In the genomic region with DNA sequence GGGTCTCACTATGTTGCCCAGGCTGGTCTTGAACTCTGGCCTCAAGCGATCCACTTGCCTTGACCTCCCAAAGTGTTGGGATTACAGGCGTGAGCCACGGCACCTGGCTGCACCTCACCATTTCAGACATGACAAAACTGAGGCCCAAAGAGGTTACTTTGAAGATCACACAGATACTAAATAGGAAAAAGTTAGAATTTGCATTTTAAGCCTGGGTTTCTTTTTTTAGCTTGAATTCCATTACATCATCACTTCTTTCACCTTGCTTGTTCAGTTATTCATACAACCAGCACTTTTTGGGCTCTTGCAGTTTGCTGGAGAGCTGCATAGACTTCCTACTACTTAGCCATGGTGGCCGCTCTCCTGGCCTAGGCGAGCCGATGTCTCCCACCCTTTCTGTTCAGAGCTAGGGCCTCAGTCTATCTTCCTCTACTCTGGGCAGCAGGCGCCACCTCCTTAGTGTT, we compare ENCODE assay signal across 8 cellular contexts. TPM values are rescaled to one million over a fixed set of nuclear protein-coding genes. Genes with fewer than 3 reads are reported as not detected.
A peak's percentile ranks its signal among the peaks of the same experiment; 100 is the strongest.
DNase-seq lines count a peak whose midpoint lies in the region; ATAC-seq, FAIRE-seq and TF ChIP-seq lines count a peak whose summit lies in the region.

No MANE protein-coding gene starts in this region.

- no peak for FAIRE-seq in kidney (lab: Jason Lieb, UNC)

- ATAC-seq in GM18517 (IDR thresholded peaks at IDR 0.05; ENCODE audit: unreplicated experiment), result peak; percentile 28
- peak; percentile 33 for ATAC-seq in HG03039 (IDR thresholded peaks at IDR 0.05; ENCODE audit: unreplicated experiment)
- peak; percentile 54 for ATAC-seq in activated CD8-positive, alpha-beta memory T cell treated with anti-CD3 and anti-CD28 coated beads, Interleukin-2, amount 10 ng/mL, durations not matched to agents 7 days and 5 days

- H3K27ac Mint-ChIP-seq in activated CD8-positive, alpha-beta memory T cell treated with anti-CD3 and anti-CD28 coated beads, Interleukin-2, amount 10 ng/mL, durations not matched to agents 7 days and 5 days, result peak overlapping the region; percentile 99

- no peaks in the 10 kb centered on the region for H3K27me3 Mint-ChIP-seq in activated CD8-positive, alpha-beta memory T cell treated with anti-CD3 and anti-CD28 coated beads, Interleukin-2, amount 10 ng/mL, durations not matched to agents 7 days and 5 days

- no peaks in the 10 kb centered on the region for H3K36me3 ChIP-seq in kidney (ENCODE audit: control insufficient read depth in 1 of 2, insufficient read depth in 2 of 2, low read length in 2 of 2)

- no peak overlapping the region for H3K4me3 ChIP-seq in kidney (ENCODE audit: low read length in 2 of 2)

- no peak for TF ChIP-seq CTCF in kidney (IDR thresholded peaks at IDR 0.05; ENCODE audit: borderline replicate concordance, extremely low read depth, insufficient read depth)

- intact Hi-C loops in kidney (cut with DNase I), result no loop called here

- H3K9me3 ChIP-seq in kidney (ENCODE audit: control insufficient read depth in 1 of 2, low read length in 2 of 2), result peaks cover under 1 to 2% of the 10 kb centered on the region in 2 donors

- CTCF ChIA-PET in activated CD8-positive, alpha-beta memory T cell treated with anti-CD3 and anti-CD28 coated beads, Interleukin-2, amount 10 ng/mL, durations not matched to agents 7 days and 5 days (lab: Charles Lee), result interaction anchor here (0.7 to 7.7 kb wide), 32 partner anchors 9 to 359 kb away, joined by 3 to 317 read pairs (median 6); a partner anchor contains a TSS

- H3K27ac ChIP-seq in kidney (ENCODE audit: low read depth in 2 of 2, low read length in 2 of 2), result no peak overlapping the region

- DNase-seq in activated CD8-positive, alpha-beta memory T cell treated with anti-CD3 and anti-CD28 coated beads, Interleukin-2, amount 10 ng/mL, durations not matched to agents 7 days and 5 days, result peak; percentile 60
- DNase-seq in stimulated activated CD4-positive, alpha-beta T cell treated with anti-CD3 and anti-CD28 coated beads, Interleukin-12 subunit alpha, Interleukin-12 subunit beta, amount 100 ng/mL, for 4 hours, result peak; percentile 39
- DNase-seq in NCI-H345 treated with DMSO at 0.1 percent for 48 hours (lab: John Stamatoyannopoulos, UW; ENCODE audit: unreplicated experiment), result no peak
- DNase-seq in kidney, result no peak
- no peak for DNase-seq in cerebellum (ENCODE audit: low spot score)
- no peak for DNase-seq in hypothalamus (lab: John Stamatoyannopoulos, UW)

- H3K4me1 Mint-ChIP-seq in activated CD8-positive, alpha-beta memory T cell treated with anti-CD3 and anti-CD28 coated beads, Interleukin-2, amount 10 ng/mL, durations not matched to agents 7 days and 5 days, result peaks cover 59% of the 10 kb centered on the region

- H3K4me1 ChIP-seq in kidney (ENCODE audit: control insufficient read depth in 1 of 2, insufficient read depth in 1 of 2, low read depth in 1 of 2, low read length in 2 of 2), result no peaks in the 10 kb centered on the region

- H3K9ac ChIP-seq in kidney (ENCODE audit: low read length in 2 of 2), result no peak overlapping the region

- peak overlapping the region; percentile 69 for H3K4me3 Mint-ChIP-seq in activated CD8-positive, alpha-beta memory T cell treated with anti-CD3 and anti-CD28 coated beads, Interleukin-2, amount 10 ng/mL, durations not matched to agents 7 days and 5 days

- peaks cover 19% of the 10 kb centered on the region for H3K36me3 Mint-ChIP-seq in activated CD8-positive, alpha-beta memory T cell treated with anti-CD3 and anti-CD28 coated beads, Interleukin-2, amount 10 ng/mL, durations not matched to agents 7 days and 5 days

- H3K9me3 Mint-ChIP-seq in activated CD8-positive, alpha-beta memory T cell treated with anti-CD3 and anti-CD28 coated beads, Interleukin-2, amount 10 ng/mL, durations not matched to agents 7 days and 5 days (ENCODE audit: low read depth), result peaks cover 2% of the 10 kb centered on the region

RNA-seq across cellular contexts. Expression of a gene that starts 16.3 kb away (rescaled TPM):
- total RNA-seq in activated CD8-positive, alpha-beta memory T cell treated with anti-CD3 and anti-CD28 coated beads, Interleukin-2, amount 10 ng/mL, durations not matched to agents 7 days and 5 days, result 100 to 1,000 TPM; 278 to 444 TPM
- total RNA-seq in kidney (12.1 TPM), cerebellum (not detected)
- polyA plus RNA-seq in kidney (ENCODE audit: insufficient read depth, low read depth, low replicate concordance), result 0.97 TPM

Comparison
In these comparisons a context has a peak if more than half of its experiments do, and no peak if none do; other contexts are left out.
1. DNase-seq: peak in activated CD8-positive, alpha-beta memory T cell treated with anti-CD3 and anti-CD28 coated beads, Interleukin-2, amount 10 ng/mL, durations not matched to agents 7 days and 5 days (single experiment) and stimulated activated CD4-positive, alpha-beta T cell treated with anti-CD3 and anti-CD28 coated beads, Interleukin-12 subunit alpha, Interleukin-12 subunit beta, amount 100 ng/mL, for 4 hours (single experiment); none in NCI-H345 treated with DMSO at 0.1 percent for 48 hours (single experiment), kidney (single experiment), cerebellum (single experiment) and hypothalamus (0 of 51).
2. RNA of a gene that starts 16.3 kb away (total RNA-seq): 278 to 444 TPM in activated CD8-positive, alpha-beta memory T cell treated with anti-CD3 and anti-CD28 coated beads, Interleukin-2, amount 10 ng/mL, durations not matched to agents 7 days and 5 days; 12.1 TPM in kidney (single experiment) and not detected in cerebellum (single experiment); every median in the first group is over 10 times any median in the second.
3. Peak in every context shown above with its lines, with median percentiles within 50 percentile points of each other: ATAC-seq.